ENCODE assay signal across 8 cellular contexts in the genomic region with DNA sequence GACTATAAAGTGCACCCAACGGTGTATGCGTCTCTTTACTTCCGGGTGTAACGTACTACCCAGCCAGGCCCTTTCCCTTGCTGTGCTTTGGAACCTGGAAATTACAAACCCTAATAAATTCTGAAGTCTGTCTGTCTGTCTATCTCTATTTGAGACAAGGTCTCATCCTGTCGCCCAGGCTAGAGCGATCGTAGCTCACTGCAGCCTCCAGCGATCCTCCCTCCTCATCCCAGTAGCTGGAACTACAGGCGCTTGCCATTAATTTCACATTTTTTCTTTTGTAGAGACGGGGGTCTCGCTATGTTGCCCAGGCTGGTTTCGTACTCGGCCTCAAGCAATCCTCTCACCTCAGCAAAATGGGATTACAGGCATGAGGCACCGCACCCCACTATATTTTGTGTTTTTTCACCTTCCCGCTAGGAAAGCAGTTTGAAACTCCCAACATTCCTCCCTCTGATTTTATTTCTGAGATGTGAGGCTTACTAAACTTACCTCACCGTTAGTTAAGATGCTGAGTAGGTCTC. TPM values are rescaled to one million over a fixed set of nuclear protein-coding genes. Genes with fewer than 3 reads are reported as not detected.
DNase-seq lines count a peak whose midpoint lies in the region; ATAC-seq and TF ChIP-seq lines count a peak whose summit lies in the region.

No MANE protein-coding gene starts in this region.

- H2BK120ac ChIP-seq in trophoblast cell (ENCODE audit: insufficient read depth, low read length, poor library complexity), result peak overlapping the region; percentile 87

- no peak overlapping the region for H3K23ac ChIP-seq in trophoblast cell (ENCODE audit: low read length)

- no peak overlapping the region for H2BK12ac ChIP-seq in trophoblast cell (ENCODE audit: low read length)

- peak; percentile 45 for ATAC-seq in HG02885 (IDR thresholded peaks at IDR 0.05; ENCODE audit: poor library complexity, unreplicated experiment)
- ATAC-seq in SK-N-SH treated with all-trans-retinoic acid at 6 μM for 48 hours, result peak; percentile 59

- peak; percentile 78 for DNase-seq in NOMO-1 treated with DMSO at 0.1 percent for 48 hours (lab: John Stamatoyannopoulos, UW; ENCODE audit: unreplicated experiment)
- no peak for DNase-seq in NOMO-1 treated with dmso at 0.1 percent for 144 hours (lab: John Stamatoyannopoulos, UW; ENCODE audit: unreplicated experiment)
- no peak for DNase-seq in fibroblast of pulmonary artery (ENCODE audit: low read depth)
- DNase-seq in trophoblast cell, result no peak
- no peak for DNase-seq in amniotic stem cell (lab: John Stamatoyannopoulos, UW)
- DNase-seq in SK-N-DZ (ENCODE audit: low spot score), result no peak

- H2BK5ac ChIP-seq in trophoblast cell (ENCODE audit: low read depth, low read length, poor library complexity), result peak overlapping the region; percentile 82

- no peak overlapping the region for H2AK5ac ChIP-seq in trophoblast cell (ENCODE audit: low read length)

- no CpG with 5 or more reads among the region's 16 CpGs for WGBS in trophoblast cell (ENCODE audit: extremely low coverage, insufficient coverage, insufficient read length)

- H4K8ac ChIP-seq in trophoblast cell (ENCODE audit: low read depth, low read length), result peak overlapping the region; percentile 98

- peaks cover 13% of the 10 kb centered on the region for H3K79me1 ChIP-seq in trophoblast cell (ENCODE audit: low read length)

- peak overlapping the region; percentile 2 for H3K4ac ChIP-seq in trophoblast cell (ENCODE audit: low read depth, low read length)

- peak overlapping the region; percentile 93 for H3K9ac ChIP-seq in trophoblast cell (ENCODE audit: low read length)

- peak overlapping the region; percentile 92 for H3K18ac ChIP-seq in trophoblast cell (ENCODE audit: low read length)

- no peak for TF ChIP-seq CTCF in fibroblast of pulmonary artery (IDR thresholded peaks at IDR 0.05; ENCODE audit: low read length, missing control alignments)

- H3K4me3 ChIP-seq in fibroblast of pulmonary artery (replicated peaks; ENCODE audit: low read depth, low read length), result peak overlapping the region; percentile 89
- H3K4me3 ChIP-seq in trophoblast cell (ENCODE audit: low read depth, low read length), result peak overlapping the region; percentile 92

- peak overlapping the region; percentile 98 for H4K91ac ChIP-seq in trophoblast cell (ENCODE audit: low read depth, low read length)

- peaks cover 3 to 6% of the 10 kb centered on the region in 2 experiments for H3K4me1 ChIP-seq in trophoblast cell (ENCODE audit: control insufficient read depth in 1 of 2, insufficient read depth in 2 of 2, low read length in 2 of 2)

- H3K27ac ChIP-seq in trophoblast cell (ENCODE audit: low read depth, low read length), result peak overlapping the region; percentile 98

- no peaks in the 10 kb centered on the region for H3K27me3 ChIP-seq in trophoblast cell (ENCODE audit: insufficient read depth, low read length)

- peak overlapping the region; percentile 94 for H3K14ac ChIP-seq in trophoblast cell (ENCODE audit: low read length)

- H3K79me2 ChIP-seq in trophoblast cell (ENCODE audit: control insufficient read depth, insufficient read depth, low read length, poor library complexity), result peaks cover 7% of the 10 kb centered on the region

- peak overlapping the region; percentile 95 for H4K12ac ChIP-seq in trophoblast cell (ENCODE audit: low read depth, low read length)

- peak overlapping the region; percentile 24 for H2AFZ ChIP-seq in trophoblast cell (ENCODE audit: insufficient read depth, low read length, poor library complexity)

- peak overlapping the region; percentile 73 for H3K4me2 ChIP-seq in trophoblast cell (ENCODE audit: low read length)

- no peaks in the 10 kb centered on the region for H3K9me3 ChIP-seq in trophoblast cell (ENCODE audit: insufficient read depth, low read depth, low read length)

- H3K36me3 ChIP-seq in trophoblast cell (ENCODE audit: control insufficient read depth in 1 of 2, insufficient read depth in 2 of 2, low read length in 2 of 2), result peaks cover 0 to 2% of the 10 kb centered on the region in 2 experiments

TF ChIP-seq in SK-N-SH treated with all-trans-retinoic acid at 6 μM for 48 hours, 23 proteins besides CTCF, POLR2A, EP300 and RAD21:
- TF ChIP-seq, protein P1, sequence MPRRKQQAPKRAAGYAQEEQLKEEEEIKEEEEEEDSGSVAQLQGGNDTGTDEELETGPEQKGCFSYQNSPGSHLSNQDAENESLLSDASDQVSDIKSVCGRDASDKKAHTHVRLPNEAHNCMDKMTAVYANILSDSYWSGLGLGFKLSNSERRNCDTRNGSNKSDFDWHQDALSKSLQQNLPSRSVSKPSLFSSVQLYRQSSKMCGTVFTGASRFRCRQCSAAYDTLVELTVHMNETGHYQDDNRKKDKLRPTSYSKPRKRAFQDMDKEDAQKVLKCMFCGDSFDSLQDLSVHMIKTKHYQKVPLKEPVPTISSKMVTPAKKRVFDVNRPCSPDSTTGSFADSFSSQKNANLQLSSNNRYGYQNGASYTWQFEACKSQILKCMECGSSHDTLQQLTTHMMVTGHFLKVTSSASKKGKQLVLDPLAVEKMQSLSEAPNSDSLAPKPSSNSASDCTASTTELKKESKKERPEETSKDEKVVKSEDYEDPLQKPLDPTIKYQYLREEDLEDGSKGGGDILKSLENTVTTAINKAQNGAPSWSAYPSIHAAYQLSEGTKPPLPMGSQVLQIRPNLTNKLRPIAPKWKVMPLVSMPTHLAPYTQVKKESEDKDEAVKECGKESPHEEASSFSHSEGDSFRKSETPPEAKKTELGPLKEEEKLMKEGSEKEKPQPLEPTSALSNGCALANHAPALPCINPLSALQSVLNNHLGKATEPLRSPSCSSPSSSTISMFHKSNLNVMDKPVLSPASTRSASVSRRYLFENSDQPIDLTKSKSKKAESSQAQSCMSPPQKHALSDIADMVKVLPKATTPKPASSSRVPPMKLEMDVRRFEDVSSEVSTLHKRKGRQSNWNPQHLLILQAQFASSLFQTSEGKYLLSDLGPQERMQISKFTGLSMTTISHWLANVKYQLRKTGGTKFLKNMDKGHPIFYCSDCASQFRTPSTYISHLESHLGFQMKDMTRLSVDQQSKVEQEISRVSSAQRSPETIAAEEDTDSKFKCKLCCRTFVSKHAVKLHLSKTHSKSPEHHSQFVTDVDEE (CRISPR knock-in tag; IDR thresholded peaks at IDR 0.05), result no peak
- TF ChIP-seq TOX (CRISPR knock-in tag; IDR thresholded peaks at IDR 0.05; ENCODE audit: borderline replicate concordance) (no peak), SNAI2 (CRISPR knock-in tag; IDR thresholded peaks at IDR 0.05) (no peak), BACH2 (CRISPR knock-in tag; IDR thresholded peaks at IDR 0.05; ENCODE audit: borderline replicate concordance) (no peak), CSDC2 (CRISPR knock-in tag; IDR thresholded peaks at IDR 0.05) (no peak; the same call in 1 of the 2 replicates), ZNF565 (CRISPR knock-in tag; conservative IDR thresholded peaks at IDR 0.05; ENCODE audit: low read depth) (no peak), GLIS3 (CRISPR knock-in tag; IDR thresholded peaks at IDR 0.05) (no peak), ZFP3 (CRISPR knock-in tag; IDR thresholded peaks at IDR 0.05) (no peak)
- TF ChIP-seq, protein P2, sequence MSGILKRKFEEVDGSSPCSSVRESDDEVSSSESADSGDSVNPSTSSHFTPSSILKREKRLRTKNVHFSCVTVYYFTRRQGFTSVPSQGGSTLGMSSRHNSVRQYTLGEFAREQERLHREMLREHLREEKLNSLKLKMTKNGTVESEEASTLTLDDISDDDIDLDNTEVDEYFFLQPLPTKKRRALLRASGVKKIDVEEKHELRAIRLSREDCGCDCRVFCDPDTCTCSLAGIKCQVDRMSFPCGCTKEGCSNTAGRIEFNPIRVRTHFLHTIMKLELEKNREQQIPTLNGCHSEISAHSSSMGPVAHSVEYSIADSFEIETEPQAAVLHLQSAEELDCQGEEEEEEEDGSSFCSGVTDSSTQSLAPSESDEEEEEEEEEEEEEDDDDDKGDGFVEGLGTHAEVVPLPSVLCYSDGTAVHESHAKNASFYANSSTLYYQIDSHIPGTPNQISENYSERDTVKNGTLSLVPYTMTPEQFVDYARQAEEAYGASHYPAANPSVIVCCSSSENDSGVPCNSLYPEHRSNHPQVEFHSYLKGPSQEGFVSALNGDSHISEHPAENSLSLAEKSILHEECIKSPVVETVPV (CRISPR knock-in tag; IDR thresholded peaks at IDR 0.05), result no peak

RNA-seq across cellular contexts. Expression of a gene that starts 0.5 kb away (rescaled TPM):
- polyA plus RNA-seq in trophoblast cell (2013), result 45.8 and 47.5 TPM in 2 replicates
- polyA plus RNA-seq in SK-N-DZ (2014; cell fraction: cytosol; rRNA removed), result 10.7 and 12.3 TPM in 2 replicates
- 8.3 and 12.9 TPM in 2 replicates for polyA plus RNA-seq in SK-N-DZ (2014; cell fraction: nucleus; rRNA removed)

RNA-seq across cellular contexts. Expression of a gene that starts 31.3 kb away (rescaled TPM):
- polyA plus RNA-seq in trophoblast cell (2013), result 48.3 and 49.5 TPM in 2 replicates
- 33.4 and 33.5 TPM in 2 replicates for polyA plus RNA-seq in SK-N-DZ (2014; cell fraction: cytosol; rRNA removed)
- 28.0 and 41.2 TPM in 2 replicates for polyA plus RNA-seq in SK-N-DZ (2014; cell fraction: nucleus; rRNA removed)
